15 cellular contexts compared by ENCODE assay signal in genomic region chr17:12790806-12791148, GRCh38. TPM values are rescaled to one million over a fixed set of nuclear protein-coding genes. Genes with fewer than 3 reads are reported as not detected.
DNase-seq lines count a peak whose midpoint lies in the region; ATAC-seq and TF ChIP-seq lines count a peak whose summit lies in the region.
"Had no signal": no experiment of that assay in that cellular context is flagged by ENCODE, and none has a peak within 500 bp of the region (broad histone marks: within the 10 kb centered on the region; RNA-seq: fewer than 3 reads in every experiment).

No MANE protein-coding gene starts in this region.

- H4K20me1 ChIP-seq in neural cell (ENCODE audit: insufficient read depth): no peaks in the 10 kb centered on the region

- H2AFZ ChIP-seq in neural cell (ENCODE audit: low read depth, low read length): peak overlapping the region; percentile 41

- peaks cover 19% of the 10 kb centered on the region for H3K4me1 Mint-ChIP-seq in glutamatergic neuron (ENCODE audit: low read depth, unreplicated experiment)
- H3K4me1 Mint-ChIP-seq: activated CD4-positive, alpha-beta memory T cell treated with anti-CD3 and anti-CD28 coated beads, Interleukin-2, amount 10 ng/mL, durations not matched to agents 7 days and 5 days had no signal

- ATAC-seq in GM19463 (IDR thresholded peaks at IDR 0.05; ENCODE audit: unreplicated experiment): no peak

- TF ChIP-seq EP300 in neural cell (conservative IDR thresholded peaks at IDR 0.05; ENCODE audit: poor library complexity, severe bottlenecking): no peak

- peak overlapping the region; percentile 94 for H3K4me3 Mint-ChIP-seq in glutamatergic neuron (ENCODE audit: unreplicated experiment)

- H3F3A ChIP-seq in neural cell (ENCODE audit: insufficient read depth, low read length, poor library complexity, severe bottlenecking): no peaks in the 10 kb centered on the region

- DNase-seq in DMS79 (lab: John Stamatoyannopoulos, UW) (peak; percentile 31), NCI-H524 (lab: John Stamatoyannopoulos, UW) (peak; percentile 96 to 99), glutamatergic neuron (peak; percentile 35), NCI-H1436 (lab: John Stamatoyannopoulos, UW) (no peak), HuH-7.5 (ENCODE audit: low spot score) (no peak), foreskin fibroblast (no peak)
- DNase-seq: activated CD4-positive, alpha-beta memory T cell treated with anti-CD3 and anti-CD28 coated beads, Interleukin-2, amount 10 ng/mL, durations not matched to agents 7 days and 5 days; activated naive CD8-positive, alpha-beta T cell treated with anti-CD3 and anti-CD28 coated beads, Interleukin-2, amount 10 ng/mL, durations not matched to agents 7 days and 5 days; effector CD8-positive, alpha-beta T cell; NCI-H2081 treated with DMSO at 0.1 percent for 48 hours had no signal

- peak overlapping the region; percentile 87 for H3K27ac Mint-ChIP-seq in glutamatergic neuron (ENCODE audit: unreplicated experiment)
- H3K27ac Mint-ChIP-seq: activated CD4-positive, alpha-beta memory T cell treated with anti-CD3 and anti-CD28 coated beads, Interleukin-2, amount 10 ng/mL, durations not matched to agents 7 days and 5 days; T-helper 2 cell treated with Interferon-gamma antibody and Interleukin-4, amounts not matched to agents 5 μg/mL and 100 μg/mL, for 36 hours had no signal

- H3K9me3 ChIP-seq in neural cell (ENCODE audit: low read length): no peaks in the 10 kb centered on the region
- H3K9me3 ChIP-seq: HAP-1, vagina had no signal

- no peak for TF ChIP-seq CTCF in glutamatergic neuron (IDR thresholded peaks at IDR 0.05; ENCODE audit: partially characterized antibody, unreplicated experiment)
- no peak for TF ChIP-seq CTCF in neural cell (IDR thresholded peaks at IDR 0.05; ENCODE audit: poor library complexity, severe bottlenecking)
- no peak for TF ChIP-seq CTCF in foreskin fibroblast (IDR thresholded peaks at IDR 0.05; ENCODE audit: low read depth, low read length)

- H3K9me3 Mint-ChIP-seq in glutamatergic neuron (ENCODE audit: unreplicated experiment): peaks cover 5% of the 10 kb centered on the region
- H3K9me3 Mint-ChIP-seq: activated CD4-positive, alpha-beta memory T cell treated with anti-CD3 and anti-CD28 coated beads, Interleukin-2, amount 10 ng/mL, durations not matched to agents 7 days and 5 days; activated naive CD8-positive, alpha-beta T cell treated with anti-CD3 and anti-CD28 coated beads, Interleukin-2, amount 10 ng/mL, durations not matched to agents 7 days and 5 days; T-helper 2 cell treated with Interferon-gamma antibody and Interleukin-4, amounts not matched to agents 5 μg/mL and 100 μg/mL, for 36 hours had no signal

- H3K4me2 ChIP-seq in neural cell (ENCODE audit: low read length): peak overlapping the region; percentile 56

- H3K27ac ChIP-seq in neural cell (ENCODE audit: low read length): peak overlapping the region; percentile 72
- H3K27ac ChIP-seq: vagina had no signal

- H3K9me2 ChIP-seq in neural cell (ENCODE audit: insufficient read depth, low read length): no peaks in the 10 kb centered on the region

- H3K27me3 Mint-ChIP-seq in glutamatergic neuron (ENCODE audit: unreplicated experiment): peaks cover 4% of the 10 kb centered on the region

- no peaks in the 10 kb centered on the region for H3K79me2 ChIP-seq in neural cell (replicated peaks; ENCODE audit: insufficient read depth, low read length)

- no peaks in the 10 kb centered on the region for H3K36me3 ChIP-seq in neural cell (ENCODE audit: insufficient read depth, low read length)
- H3K36me3 ChIP-seq: HAP-1, vagina had no signal

- peak overlapping the region; percentile 80 for H3K9ac ChIP-seq in neural cell (ENCODE audit: low read length)

- H3K27me3 ChIP-seq in neural cell (ENCODE audit: insufficient read depth, low read depth, low read length): no peaks in the 10 kb centered on the region
- H3K27me3 ChIP-seq: vagina had no signal

- no peaks in the 10 kb centered on the region for H3K36me3 Mint-ChIP-seq in glutamatergic neuron (ENCODE audit: unreplicated experiment)
- H3K36me3 Mint-ChIP-seq: activated naive CD8-positive, alpha-beta T cell treated with anti-CD3 and anti-CD28 coated beads, Interleukin-2, amount 10 ng/mL, durations not matched to agents 7 days and 5 days had no signal

- H3K4me3 ChIP-seq in neural cell (ENCODE audit: low read length) (peak overlapping the region; percentile 95), foreskin fibroblast (ENCODE audit: low read depth in 1 of 2, low read length in 2 of 2) (no peak overlapping the region)

- TF ChIP-seq RAD21 in neural cell (conservative IDR thresholded peaks at IDR 0.05): no peak

TF ChIP-seq in neural cell, 6 proteins besides CTCF, POLR2A, EP300 and RAD21:
- TF ChIP-seq, protein P1, sequence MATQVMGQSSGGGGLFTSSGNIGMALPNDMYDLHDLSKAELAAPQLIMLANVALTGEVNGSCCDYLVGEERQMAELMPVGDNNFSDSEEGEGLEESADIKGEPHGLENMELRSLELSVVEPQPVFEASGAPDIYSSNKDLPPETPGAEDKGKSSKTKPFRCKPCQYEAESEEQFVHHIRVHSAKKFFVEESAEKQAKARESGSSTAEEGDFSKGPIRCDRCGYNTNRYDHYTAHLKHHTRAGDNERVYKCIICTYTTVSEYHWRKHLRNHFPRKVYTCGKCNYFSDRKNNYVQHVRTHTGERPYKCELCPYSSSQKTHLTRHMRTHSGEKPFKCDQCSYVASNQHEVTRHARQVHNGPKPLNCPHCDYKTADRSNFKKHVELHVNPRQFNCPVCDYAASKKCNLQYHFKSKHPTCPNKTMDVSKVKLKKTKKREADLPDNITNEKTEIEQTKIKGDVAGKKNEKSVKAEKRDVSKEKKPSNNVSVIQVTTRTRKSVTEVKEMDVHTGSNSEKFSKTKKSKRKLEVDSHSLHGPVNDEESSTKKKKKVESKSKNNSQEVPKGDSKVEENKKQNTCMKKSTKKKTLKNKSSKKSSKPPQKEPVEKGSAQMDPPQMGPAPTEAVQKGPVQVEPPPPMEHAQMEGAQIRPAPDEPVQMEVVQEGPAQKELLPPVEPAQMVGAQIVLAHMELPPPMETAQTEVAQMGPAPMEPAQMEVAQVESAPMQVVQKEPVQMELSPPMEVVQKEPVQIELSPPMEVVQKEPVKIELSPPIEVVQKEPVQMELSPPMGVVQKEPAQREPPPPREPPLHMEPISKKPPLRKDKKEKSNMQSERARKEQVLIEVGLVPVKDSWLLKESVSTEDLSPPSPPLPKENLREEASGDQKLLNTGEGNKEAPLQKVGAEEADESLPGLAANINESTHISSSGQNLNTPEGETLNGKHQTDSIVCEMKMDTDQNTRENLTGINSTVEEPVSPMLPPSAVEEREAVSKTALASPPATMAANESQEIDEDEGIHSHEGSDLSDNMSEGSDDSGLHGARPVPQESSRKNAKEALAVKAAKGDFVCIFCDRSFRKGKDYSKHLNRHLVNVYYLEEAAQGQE (IDR thresholded peaks at IDR 0.05; ENCODE audit: borderline replicate concordance): no peak
- no peak for TF ChIP-seq TAF1 (IDR thresholded peaks at IDR 0.05; ENCODE audit: low read depth)
- no peak for TF ChIP-seq EZH2 (IDR thresholded peaks at IDR 0.05; ENCODE audit: borderline replicate concordance, insufficient read depth, low read length, poor library complexity, severe bottlenecking)
- no peak for TF ChIP-seq POLR2AphosphoS5 (IDR thresholded peaks at IDR 0.05)
- TF ChIP-seq MXI1 (conservative IDR thresholded peaks at IDR 0.05; ENCODE audit: poor library complexity, severe bottlenecking): no peak
- no peak for TF ChIP-seq SMC3 (conservative IDR thresholded peaks at IDR 0.05; ENCODE audit: poor library complexity)

RNA-seq across cellular contexts. Expression of gene ARHGAP44, which starts 1.5 kb away (rescaled TPM):
- 17.5 TPM for total RNA-seq in glutamatergic neuron (ENCODE audit: unreplicated experiment)
- 5.9 and 8.1 TPM in 2 replicates for polyA plus RNA-seq in neural cell
- 15.1 and 17.0 TPM in 2 replicates for polyA minus RNA-seq in neural cell
- total RNA-seq: activated CD4-positive, alpha-beta memory T cell treated with anti-CD3 and anti-CD28 coated beads, Interleukin-2, amount 10 ng/mL, durations not matched to agents 7 days and 5 days; activated naive CD8-positive, alpha-beta T cell treated with anti-CD3 and anti-CD28 coated beads, Interleukin-2, amount 10 ng/mL, durations not matched to agents 7 days and 5 days had no signal

Comparison
In these comparisons a context has a peak if more than half of its experiments do, and no peak if none do; other contexts are left out.
1. DNase-seq: peak in DMS79 (single experiment), NCI-H524 (2 of 2) and glutamatergic neuron (single experiment); none in NCI-H1436 (single experiment), HuH-7.5 (single experiment) and foreskin fibroblast (0 of 2).